ENCODE assay signal across 8 cellular contexts in the genomic region with DNA sequence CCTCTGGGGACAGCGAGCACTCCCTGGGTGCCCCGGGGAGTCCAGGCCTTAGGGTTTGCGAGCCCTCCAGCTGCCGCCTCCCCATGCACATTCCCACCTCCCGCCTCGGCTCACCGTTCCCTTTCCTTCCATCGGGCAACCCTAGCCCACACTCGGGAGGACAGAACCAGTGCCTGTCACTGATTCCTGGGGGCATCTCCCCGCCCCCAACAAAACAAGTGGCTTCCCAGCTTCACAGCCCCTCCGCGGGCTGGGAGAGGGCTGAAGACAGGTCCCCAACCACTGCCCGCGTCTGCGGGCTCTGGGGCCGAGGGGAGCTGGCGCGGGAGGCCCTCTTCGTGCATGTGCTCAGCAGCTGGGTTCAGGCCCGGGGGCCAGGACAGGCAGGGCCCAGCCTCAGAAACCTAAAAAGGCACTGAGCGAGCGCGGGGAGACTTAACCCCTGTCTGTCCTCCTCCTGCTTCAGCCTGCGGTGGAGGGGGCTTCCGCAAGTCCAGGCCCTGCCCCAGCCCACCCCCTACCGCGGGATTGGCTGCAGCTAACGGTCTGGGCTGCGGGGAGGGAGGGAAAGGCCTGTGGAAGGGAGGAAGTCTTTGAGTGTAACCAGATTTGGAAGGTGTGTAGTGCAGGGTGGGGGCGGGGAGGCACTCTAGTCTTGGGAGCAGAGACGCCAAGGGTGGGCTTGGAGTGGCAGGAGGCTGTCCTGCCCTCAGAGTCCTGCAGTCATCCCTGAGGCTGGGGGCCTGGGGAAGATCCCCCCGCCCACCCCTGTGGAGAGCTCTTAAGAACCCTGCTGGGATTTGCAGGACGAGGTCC. TPM values are rescaled to one million over a fixed set of nuclear protein-coding genes. Genes with fewer than 3 reads are reported as not detected.
DNase-seq lines count a peak whose midpoint lies in the region; ATAC-seq, FAIRE-seq and TF ChIP-seq lines count a peak whose summit lies in the region.

No MANE protein-coding gene starts in this region.

- no peak for FAIRE-seq in H54 (lab: Jason Lieb, UNC)

- no peaks in the 10 kb centered on the region for H3K27me3 ChIP-seq in SK-N-SH (ENCODE audit: insufficient read depth)
- H3K27me3 ChIP-seq in prostate gland (replicated peaks; ENCODE audit: insufficient read depth) = no peaks in the 10 kb centered on the region

- no peaks in the 10 kb centered on the region for H3K9me2 ChIP-seq in SK-N-SH

- H3K4me3 Mint-ChIP-seq in glutamatergic neuron (ENCODE audit: unreplicated experiment) = peak overlapping the region; percentile 88

- intact Hi-C loops in prostate gland (cut with DNase I) = loop anchor here (2.0 to 5.0 kb wide), 2 partner anchors 75 to 94 kb away; partner anchors contain the start of gene CALU

- TF ChIP-seq CTCF in SK-N-SH (IDR thresholded peaks at IDR 0.05) (no peak), glutamatergic neuron (IDR thresholded peaks at IDR 0.05; ENCODE audit: partially characterized antibody, unreplicated experiment) (no peak), prostate gland (IDR thresholded peaks at IDR 0.05) (no peak)

- H3K27ac ChIP-seq in SK-N-SH (ENCODE audit: low read depth in 2 of 2, low read length in 1 of 2) (peak overlapping the region; percentile 50 to 85), prostate gland (peak overlapping the region; percentile 74 to 78)

- no peaks in the 10 kb centered on the region for H3K9me3 ChIP-seq in SK-N-SH
- H3K9me3 ChIP-seq in prostate gland = no peaks in the 10 kb centered on the region

- peak overlapping the region; percentile 68 to 90 for H3K4me3 ChIP-seq in SK-N-SH (ENCODE audit: low read depth in 2 of 2, low read length in 1 of 2)
- H3K4me3 ChIP-seq in prostate gland = peak overlapping the region; percentile 41 to 43

- no peak for TF ChIP-seq EP300 in SK-N-SH (IDR thresholded peaks at IDR 0.05; ENCODE audit: borderline replicate concordance in 1 of 2, low read depth in 1 of 2, low read length in 1 of 2)

- peak overlapping the region; percentile 84 for H3K9ac ChIP-seq in SK-N-SH

- CTCF ChIA-PET in SK-N-SH (lab: Yijun Ruan, JAX) = interaction anchor here (0.8 to 2.4 kb wide), 8 partner anchors 11 to 404 kb away, joined by 3 to 10 read pairs (median 6); partner anchors contain the start of gene ATP6V1F

- TF ChIP-seq POLR2A in H54 (IDR thresholded peaks at IDR 0.05; ENCODE audit: low read depth, low read length) (peak; percentile 40; the same call in 1 of the 2 replicates), prostate gland (IDR thresholded peaks at IDR 0.05) (no peak)

- peak overlapping the region; percentile 99 for H3K4me2 ChIP-seq in SK-N-SH

- POLR2A ChIA-PET in SK-N-SH (lab: Yijun Ruan, JAX) = interaction anchor here (1.2 to 1.5 kb wide), 3 partner anchors 13 to 32 kb away, joined by 3 read pairs; no protein-coding TSS in a partner anchor

- H3F3A ChIP-seq in SK-N-SH (replicated peaks; ENCODE audit: insufficient read depth) = peaks cover 52% of the 10 kb centered on the region

- peaks cover 20% of the 10 kb centered on the region for H3K9me3 Mint-ChIP-seq in glutamatergic neuron (ENCODE audit: unreplicated experiment)

- H3K4me1 Mint-ChIP-seq in glutamatergic neuron (ENCODE audit: low read depth, unreplicated experiment) = peaks cover 24% of the 10 kb centered on the region

- ATAC-seq in GM18868 (IDR thresholded peaks at IDR 0.05; ENCODE audit: unreplicated experiment) = no peak
- no peak for ATAC-seq in HG03378 (IDR thresholded peaks at IDR 0.05; ENCODE audit: unreplicated experiment)

- peaks cover 49% of the 10 kb centered on the region for H4K20me1 ChIP-seq in SK-N-SH (ENCODE audit: insufficient read depth)

- H3K27ac Mint-ChIP-seq in glutamatergic neuron (ENCODE audit: unreplicated experiment) = peak overlapping the region; percentile 98

- no peak overlapping the region for H2AFZ ChIP-seq in SK-N-SH (ENCODE audit: low read depth)

- 37% methylated on average over 31 of the region's 33 CpGs for WGBS in SK-N-SH (ENCODE audit: low lambda C conversion rate)
- 28% methylated on average over 33 of the region's 33 CpGs for WGBS in prostate gland

- H3K36me3 ChIP-seq in SK-N-SH (replicated peaks in 1 of 2; ENCODE audit: control insufficient read depth in 1 of 2, insufficient read depth in 2 of 2, low read length in 1 of 2) (peaks cover 14 to 17% of the 10 kb centered on the region in 2 experiments), prostate gland (no peaks in the 10 kb centered on the region)

- H3K36me3 Mint-ChIP-seq in glutamatergic neuron (ENCODE audit: unreplicated experiment) = peaks cover 6% of the 10 kb centered on the region

- H3K79me2 ChIP-seq in SK-N-SH (ENCODE audit: insufficient read depth) = peaks cover 61% of the 10 kb centered on the region

- H3K4me1 ChIP-seq in SK-N-SH (ENCODE audit: control insufficient read depth in 1 of 2, insufficient read depth in 2 of 2, low read depth in 1 of 2, low read length in 1 of 2) = peaks cover 43 to 48% of the 10 kb centered on the region in 2 experiments; a peak in 3 of 4 replicates
- no peaks in the 10 kb centered on the region for H3K4me1 ChIP-seq in prostate gland (replicated peaks)

- DNase-seq in H54 (ENCODE audit: insufficient read length, low spot score) (peak; percentile 44), SK-N-SH (peak; percentile 74), glutamatergic neuron (peak; percentile 89), prostate gland (ENCODE audit: low spot score) (no peak), GOT3 (lab: John Stamatoyannopoulos, UW) (no peak), T-helper 2 cell (no peak)

- no peak; the same call in 1 of the 2 replicates for TF ChIP-seq RAD21 in SK-N-SH (IDR thresholded peaks at IDR 0.05; ENCODE audit: low read length)

- H3K27me3 Mint-ChIP-seq in glutamatergic neuron (ENCODE audit: unreplicated experiment) = peaks cover 21% of the 10 kb centered on the region

TF ChIP-seq in SK-N-SH, 30 proteins besides CTCF, POLR2A, EP300 and RAD21 (continues in another document):
- TF ChIP-seq YY1 (IDR thresholded peaks at IDR 0.05; ENCODE audit: low read depth) = no peak
- no peak for TF ChIP-seq MXI1 (IDR thresholded peaks at IDR 0.05; ENCODE audit: low read depth, low read length)
- 0 out of 2 replicates have a peak, but pooled peaks have one; percentile 20 for TF ChIP-seq TEAD4 (IDR thresholded peaks at IDR 0.05; ENCODE audit: borderline replicate concordance, insufficient read depth)
- no peak for TF ChIP-seq FOXM1 (IDR thresholded peaks at IDR 0.05; ENCODE audit: low read depth)
- TF ChIP-seq TAF1 (IDR thresholded peaks at IDR 0.05; ENCODE audit: borderline replicate concordance, low read depth, low read length) = peak; percentile 68
- no peak for TF ChIP-seq GATA2 (CRISPR knock-in tag; IDR thresholded peaks at IDR 0.05)
- TF ChIP-seq IRF3 (IDR thresholded peaks at IDR 0.05; ENCODE audit: low read depth, low read length) = no peak
- TF ChIP-seq FOXJ3 (CRISPR knock-in tag; IDR thresholded peaks at IDR 0.05) = no peak
- no peak for TF ChIP-seq RXRA (IDR thresholded peaks at IDR 0.05; ENCODE audit: borderline replicate concordance, low read depth)
- TF ChIP-seq POLR2AphosphoS5 (IDR thresholded peaks at IDR 0.05; ENCODE audit: low read depth, low read length) = peak; percentile 72
- TF ChIP-seq GABPA (IDR thresholded peaks at IDR 0.05; ENCODE audit: low read depth) = no peak
- TF ChIP-seq TCF12 (IDR thresholded peaks at IDR 0.05) = peak; percentile 54; the same call in 1 of the 2 replicates
- no peak for TF ChIP-seq SMC3 (IDR thresholded peaks at IDR 0.05; ENCODE audit: low read depth, low read length)
- peak; percentile 44; the same call in 1 of the 2 replicates for TF ChIP-seq ELF1 (IDR thresholded peaks at IDR 0.05)
- TF ChIP-seq, protein P1, sequence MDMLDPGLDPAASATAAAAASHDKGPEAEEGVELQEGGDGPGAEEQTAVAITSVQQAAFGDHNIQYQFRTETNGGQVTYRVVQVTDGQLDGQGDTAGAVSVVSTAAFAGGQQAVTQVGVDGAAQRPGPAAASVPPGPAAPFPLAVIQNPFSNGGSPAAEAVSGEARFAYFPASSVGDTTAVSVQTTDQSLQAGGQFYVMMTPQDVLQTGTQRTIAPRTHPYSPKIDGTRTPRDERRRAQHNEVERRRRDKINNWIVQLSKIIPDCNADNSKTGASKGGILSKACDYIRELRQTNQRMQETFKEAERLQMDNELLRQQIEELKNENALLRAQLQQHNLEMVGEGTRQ (IDR thresholded peaks at IDR 0.05; ENCODE audit: borderline replicate concordance, low read depth, low read length) = no peak

RNA-seq across cellular contexts. Expression of gene FLNC, which starts 1.2 kb away (rescaled TPM):
- 22.5 and 43.7 TPM in 2 replicates for polyA plus RNA-seq in SK-N-SH (2012; rRNA removed)
- 12.3 and 24.8 TPM in 2 replicates for polyA plus RNA-seq in SK-N-SH (2012; cell fraction: cytosol; rRNA removed)
- polyA plus RNA-seq in SK-N-SH (2012; cell fraction: nucleus; rRNA removed) = 109 and 117 TPM in 2 replicates
- total RNA-seq in glutamatergic neuron (ENCODE audit: unreplicated experiment) (241 TPM), prostate gland (100 to 1,000 TPM; 104 to 150 TPM)

RNA-seq across cellular contexts. Expression of gene ATP6V1F, which starts 31.3 kb away (rescaled TPM):
- 437 and 495 TPM in 2 replicates for polyA plus RNA-seq in SK-N-SH (2012; rRNA removed)
- 349 and 422 TPM in 2 replicates for polyA plus RNA-seq in SK-N-SH (2012; cell fraction: cytosol; rRNA removed)
- polyA plus RNA-seq in SK-N-SH (2012; cell fraction: nucleus; rRNA removed) = 110 and 142 TPM in 2 replicates
- total RNA-seq in glutamatergic neuron (ENCODE audit: unreplicated experiment) = 133 TPM
- 100 to 1,000 TPM; 116 to 118 TPM for total RNA-seq in prostate gland

RNA-seq across cellular contexts. Expression of gene CCDC136, which starts 39.6 kb away (rescaled TPM):
- polyA plus RNA-seq in SK-N-SH (2012; rRNA removed) = 48.4 and 65.3 TPM in 2 replicates
- polyA plus RNA-seq in SK-N-SH (2012; cell fraction: cytosol; rRNA removed) = 25.5 and 27.5 TPM in 2 replicates
- 197 and 232 TPM in 2 replicates for polyA plus RNA-seq in SK-N-SH (2012; cell fraction: nucleus; rRNA removed)
- total RNA-seq in glutamatergic neuron (ENCODE audit: unreplicated experiment) (202 TPM), prostate gland (10 to 100 TPM; 11.7 to 61.2 TPM)

RNA-seq across cellular contexts. Expression of gene OPN1SW, which starts 55.8 kb away (rescaled TPM):
- 0.05 TPM in 1 of 2 replicates, not detected in the other for polyA plus RNA-seq in SK-N-SH (2012; rRNA removed)
- polyA plus RNA-seq in SK-N-SH (2012; cell fraction: cytosol; rRNA removed) = 0.05 TPM in 1 of 2 replicates, not detected in the other
- polyA plus RNA-seq in SK-N-SH (2012; cell fraction: nucleus; rRNA removed) = 0.06 and 0.13 TPM in 2 replicates
- total RNA-seq in glutamatergic neuron (ENCODE audit: unreplicated experiment) (not detected), prostate gland (not detected)

Comparison
In these comparisons a context has a peak if more than half of its experiments do, and no peak if none do; other contexts are left out.
1. DNase-seq: peak in H54 (single experiment), SK-N-SH (single experiment) and glutamatergic neuron (single experiment); none in prostate gland (single experiment), GOT3 (single experiment) and T-helper 2 cell (0 of 5).